ENCODE assay signal across 24 cellular contexts in genomic region chr13:113500530-113501265, GRCh38.
"Had no signal": no experiment of that assay in that cellular context is flagged by ENCODE, and none has a peak within 500 bp of the region (broad histone marks: within the 10 kb centered on the region; RNA-seq: fewer than 3 reads in every experiment).

No MANE protein-coding gene starts in this region.

- H3K27ac ChIP-seq: breast epithelium, KMS-11, SJSA1 had no signal

- H3K36me3 ChIP-seq: breast epithelium had no signal

- ATAC-seq: activated CD4-positive, CD25-positive, alpha-beta regulatory T cell treated with anti-CD3 and anti-CD28 coated beads, Interleukin-2, amount 50 U/mL, for 24 hours; activated CD8-positive, alpha-beta T cell treated with anti-CD3 and anti-CD28 coated beads for 36 hours; activated T-cell treated with anti-CD3 and anti-CD28 coated beads, Interleukin-2, amount 50 U/mL, for 72 hours; Panc1; SK-N-SH treated with all-trans-retinoic acid at 6 μM for 48 hours had no signal

- H3K4me3 ChIP-seq: breast epithelium, SJSA1 had no signal

- H3K4me1 ChIP-seq: breast epithelium, SJSA1 had no signal

- H3K27me3 ChIP-seq: breast epithelium, SJSA1 had no signal

- H3K9ac ChIP-seq: KMS-11 had no signal

- H3K4me2 ChIP-seq: KMS-11 had no signal

- H3K9me3 ChIP-seq: breast epithelium, SJSA1 had no signal

- DNase-seq: activated CD4-positive, alpha-beta T cell treated with anti-CD3 and anti-CD28 coated beads for 4 hours; activated CD8-positive, alpha-beta memory T cell treated with anti-CD3 and anti-CD28 coated beads, Interleukin-2, amount 50 U/mL, for 4 hours; activated CD8-positive, alpha-beta T cell treated with anti-CD3 and anti-CD28 coated beads for 36 hours; activated naive CD4-positive, alpha-beta T cell; activated T-cell treated with anti-CD3 and anti-CD28 coated beads, Interleukin-2, amount 50 U/mL, for 72 hours; aorta; NCI-H1092; NCI-H1417; NCI-H1694; NCI-H2029; NCI-H2107; NCI-H510A treated with DMSO at 0.1 percent for 48 hours; NCI-H69; NK-92 treated with Interleukin-12 subunit alpha and Interleukin-12 subunit beta, amount 100 ng/mL, for 24 hours; OCI-M1; RPMI8226; SHP77; SW 1271 had no signal
